7 cellular contexts compared by ENCODE assay signal in genomic region chr1:89844236-89844807, GRCh38. TPM values are rescaled to one million over a fixed set of nuclear protein-coding genes. Genes with fewer than 3 reads are reported as not detected.
DNase-seq lines count a peak whose midpoint lies in the region; ATAC-seq and TF ChIP-seq lines count a peak whose summit lies in the region.

No MANE protein-coding gene starts in this region.

- peak overlapping the region; percentile 96 for H2BK5ac ChIP-seq in IMR-90 (ENCODE audit: low read depth, low read length, poor library complexity, severe bottlenecking)

- H2BK120ac ChIP-seq in IMR-90 (ENCODE audit: low read depth, low read length) = peak overlapping the region; percentile 88

- 43% methylated on average over 2 of the region's 7 CpGs; no CpG with 5 or more reads in 1 of the 2 experiments for WGBS in IMR-90 (ENCODE audit: extremely low coverage in 2 of 2, insufficient read length in 1 of 2), 2 experiments

- H2BK15ac ChIP-seq in IMR-90 (ENCODE audit: low read depth, low read length) = peak overlapping the region; percentile 94

- peak overlapping the region; percentile 87 for H3K18ac ChIP-seq in IMR-90 (ENCODE audit: low read depth, low read length)

- H3K27ac ChIP-seq in IMR-90 (ENCODE audit: insufficient read depth, low read length) = peak overlapping the region; percentile 92

- H2AK5ac ChIP-seq in IMR-90 (ENCODE audit: low read depth, low read length) = peak overlapping the region; percentile 93

- H3K9me3 ChIP-seq in IMR-90 (ENCODE audit: control insufficient read depth, insufficient read depth, low read length) = no peaks in the 10 kb centered on the region

- peak overlapping the region; percentile 83 for H3K4me2 ChIP-seq in IMR-90 (ENCODE audit: low read depth, low read length)

- H2AK9ac ChIP-seq in IMR-90 (replicated peaks; ENCODE audit: low read depth, low read length, poor library complexity) = peak overlapping the region; percentile 88

- peaks cover 18% of the 10 kb centered on the region for H3K36me3 Mint-ChIP-seq in activated T-helper 1 cell treated with anti-CD3 and anti-CD28 coated beads, Interleukin-12 subunit alpha, Interleukin-12 subunit beta, Interleukin-2, Interleukin-4 antibody, amounts not matched to agents 30 ng/mL and 10 ng/mL and 1 ng/mL, durations not matched to agents 14 hours and 24 hours and 36 hours (ENCODE audit: low read depth)
- H3K36me3 Mint-ChIP-seq in immature natural killer cell = peaks cover 0 to 4% (median 0%) of the 10 kb centered on the region in 3 donors

- H3K79me1 ChIP-seq in IMR-90 (ENCODE audit: low read depth in 1 of 2, low read length in 2 of 2) = peaks cover 23 to 37% of the 10 kb centered on the region in 2 experiments; a peak in 3 of 4 replicates

- dilution Hi-C loops in IMR-90 (cut with HindIII; ENCODE audit: low sequenced_read_pairs, unreplicated experiment) = no loop called here

- TF ChIP-seq RAD21 in IMR-90 (IDR thresholded peaks at IDR 0.05; ENCODE audit: low read length) = no peak

- no peak; the same call in 1 of the 2 replicates for ATAC-seq in IMR-90 (ENCODE audit: low read depth)
- ATAC-seq in HG02678 (IDR thresholded peaks at IDR 0.05; ENCODE audit: unreplicated experiment) = no peak

- H3K27ac Mint-ChIP-seq in activated T-helper 1 cell treated with anti-CD3 and anti-CD28 coated beads, Interleukin-12 subunit alpha, Interleukin-12 subunit beta, Interleukin-2, Interleukin-4 antibody, amounts not matched to agents 30 ng/mL and 10 ng/mL and 1 ng/mL, durations not matched to agents 14 hours and 24 hours and 36 hours = peak overlapping the region; percentile 89
- H3K27ac Mint-ChIP-seq in immature natural killer cell = peak overlapping the region; percentile 71 to 96 (median 90)

- no peaks in the 10 kb centered on the region for H3K36me3 ChIP-seq in IMR-90 (ENCODE audit: control insufficient read depth, insufficient read depth, low read length)

- H3K14ac ChIP-seq in IMR-90 (replicated peaks; ENCODE audit: low read depth, low read length) = peak overlapping the region; percentile 95

- H3K4me3 ChIP-seq in IMR-90 (ENCODE audit: insufficient read depth, low read depth, low read length) = peak overlapping the region; percentile 93

- in situ Hi-C loops in IMR-90 (cut with MboI; ENCODE audit: low sequenced_read_pairs) = no loop called here

- peak overlapping the region; percentile 38; the same call in 1 of the 2 replicates for H2BK20ac ChIP-seq in IMR-90 (ENCODE audit: low read depth, low read length)

- no peaks in the 10 kb centered on the region for H3K27me3 Mint-ChIP-seq in activated T-helper 1 cell treated with anti-CD3 and anti-CD28 coated beads, Interleukin-12 subunit alpha, Interleukin-12 subunit beta, Interleukin-2, Interleukin-4 antibody, amounts not matched to agents 30 ng/mL and 10 ng/mL and 1 ng/mL, durations not matched to agents 14 hours and 24 hours and 36 hours (ENCODE audit: insufficient read depth)
- H3K27me3 Mint-ChIP-seq in immature natural killer cell (ENCODE audit: low read depth in 3 of 3) = peaks cover 0 to 3% (median 0%) of the 10 kb centered on the region in 3 donors

- intact Hi-C loops in IMR-90 (cut with micrococcal nuclease) = no loop called here
- intact Hi-C loops in activated T-helper 1 cell treated with anti-CD3 and anti-CD28 coated beads, Interleukin-12 subunit alpha, Interleukin-12 subunit beta, Interleukin-2, Interleukin-4 antibody, amounts not matched to agents 30 ng/mL and 10 ng/mL and 1 ng/mL, durations not matched to agents 14 hours and 24 hours and 36 hours (cut with micrococcal nuclease) = loop anchor here (1.0 to 5.0 kb wide), 4 partner anchors 40 to 232 kb away; no protein-coding TSS in a partner anchor

- peak overlapping the region; percentile 96 for H3K9ac ChIP-seq in IMR-90 (ENCODE audit: low read depth, low read length)

- POLR2A ChIA-PET in IMR-90 (lab: Charles Lee; ENCODE audit: unreplicated experiment) = interaction anchor here (0.6 kb wide), 1 partner anchor 15 kb away, joined by 3 read pairs; no protein-coding TSS in a partner anchor

- H3K4ac ChIP-seq in IMR-90 (ENCODE audit: low read depth, low read length) = peak overlapping the region; percentile 95

- H3K4me1 ChIP-seq in IMR-90 (ENCODE audit: control insufficient read depth, insufficient read depth, low read length) = peaks cover 6% of the 10 kb centered on the region

- peak overlapping the region; percentile 83 to 91 for H4K8ac ChIP-seq in IMR-90 (ENCODE audit: low read depth in 2 of 2, low read length in 2 of 2)

- no peaks in the 10 kb centered on the region for H3K9me3 Mint-ChIP-seq in activated T-helper 1 cell treated with anti-CD3 and anti-CD28 coated beads, Interleukin-12 subunit alpha, Interleukin-12 subunit beta, Interleukin-2, Interleukin-4 antibody, amounts not matched to agents 30 ng/mL and 10 ng/mL and 1 ng/mL, durations not matched to agents 14 hours and 24 hours and 36 hours
- no peaks in the 10 kb centered on the region for H3K9me3 Mint-ChIP-seq in immature natural killer cell

- peak overlapping the region; percentile 86; the same call in 1 of the 2 replicates for H3K56ac ChIP-seq in IMR-90 (ENCODE audit: extremely low read depth, insufficient read depth, low read length)

- BruUV-seq in IMR-90 (replicated peaks; lab: Mats Ljungman, UMichigan) = no TSS peak

- H2AFZ ChIP-seq in IMR-90 (replicated peaks; ENCODE audit: low read length, poor library complexity) = peak overlapping the region; percentile 96

- H3K27me3 ChIP-seq in IMR-90 (ENCODE audit: control insufficient read depth, insufficient read depth, low read length) = no peaks in the 10 kb centered on the region

- H4K5ac ChIP-seq in IMR-90 (ENCODE audit: low read depth, low read length) = peak overlapping the region; percentile 66

- CTCF ChIA-PET in IMR-90 (lab: Yijun Ruan, JAX) = interaction anchor here (1.0 to 2.0 kb wide), 5 partner anchors 8 to 146 kb away, joined by 3 to 9 read pairs (median 6); no protein-coding TSS in a partner anchor

- TF ChIP-seq CTCF in IMR-90 (conservative IDR thresholded peaks at IDR 0.05; ENCODE audit: low read depth, low read length) = no peak

- H3K4me3 Mint-ChIP-seq in activated T-helper 1 cell treated with anti-CD3 and anti-CD28 coated beads, Interleukin-12 subunit alpha, Interleukin-12 subunit beta, Interleukin-2, Interleukin-4 antibody, amounts not matched to agents 30 ng/mL and 10 ng/mL and 1 ng/mL, durations not matched to agents 14 hours and 24 hours and 36 hours = peak overlapping the region; percentile 93
- H3K4me3 Mint-ChIP-seq in immature natural killer cell = peak overlapping the region; percentile 94 to 98 (median 96)

- peaks cover 82% of the 10 kb centered on the region for H3K4me1 Mint-ChIP-seq in activated T-helper 1 cell treated with anti-CD3 and anti-CD28 coated beads, Interleukin-12 subunit alpha, Interleukin-12 subunit beta, Interleukin-2, Interleukin-4 antibody, amounts not matched to agents 30 ng/mL and 10 ng/mL and 1 ng/mL, durations not matched to agents 14 hours and 24 hours and 36 hours (ENCODE audit: low read depth)
- H3K4me1 Mint-ChIP-seq in immature natural killer cell = peaks cover 43 to 64% of the 10 kb centered on the region in 2 donors

- peak overlapping the region; percentile 94 for H3K23ac ChIP-seq in IMR-90 (ENCODE audit: low read depth, low read length)

- no peaks in the 10 kb centered on the region for H4K20me1 ChIP-seq in IMR-90 (ENCODE audit: insufficient read depth, low read length)

- DNase-seq in IMR-90 (peak; percentile 55), immature natural killer cell (no peak), iPS-NIHi11 (ENCODE audit: low spot score) (no peak), putamen (ENCODE audit: low spot score) (no peak)
- no peak for DNase-seq in activated T-helper 1 cell treated with anti-CD3 and anti-CD28 coated beads, Interleukin-12 subunit alpha, Interleukin-12 subunit beta, Interleukin-2, Interleukin-4 antibody, amounts not matched to agents 30 ng/mL and 10 ng/mL and 1 ng/mL, durations not matched to agents 14 hours and 24 hours and 36 hours (ENCODE audit: low spot score)
- DNase-seq in stimulated activated CD8-positive, alpha-beta memory T cell treated with anti-CD3 and anti-CD28 coated beads, Interleukin-12 subunit alpha, Interleukin-12 subunit beta, amount 100 ng/mL, for 4 hours (ENCODE audit: low read depth) = peak; percentile 17

- H3K9me1 ChIP-seq in IMR-90 (ENCODE audit: insufficient read depth, low read length) = 0 out of 2 replicates have a peak, but pooled peaks cover 2% of the 10 kb centered on the region

- TF ChIP-seq POLR2A in IMR-90 (IDR thresholded peaks at IDR 0.05; ENCODE audit: low read depth, low read length) = no peak

- peak overlapping the region; percentile 90 for H4K91ac ChIP-seq in IMR-90 (ENCODE audit: insufficient read depth, low read depth, low read length)

TF ChIP-seq in IMR-90, 13 proteins besides CTCF, POLR2A, EP300 and RAD21:
- TF ChIP-seq NFE2L2 (IDR thresholded peaks at IDR 0.05; ENCODE audit: low read depth, low read length) (no peak), RCOR1 (IDR thresholded peaks at IDR 0.05; ENCODE audit: insufficient replicate concordance, low read length) (no peak), BHLHE40 (IDR thresholded peaks at IDR 0.05; ENCODE audit: low read depth, low read length) (peak; percentile 13; the same call in 1 of the 2 replicates), CHD1 (IDR thresholded peaks at IDR 0.05; ENCODE audit: low read depth, low read length) (no peak), SMC3 (IDR thresholded peaks at IDR 0.05; ENCODE audit: low read depth, low read length) (no peak), FOS (IDR thresholded peaks at IDR 0.05; ENCODE audit: low read depth, low read length) (0 out of 2 replicates have a peak, but pooled peaks have one; percentile 12)

RNA-seq across cellular contexts. Expression of gene LRRC8D, which starts 23.5 kb away (rescaled TPM):
- total RNA-seq in IMR-90 (2012; rRNA removed) = 34.7 and 35.3 TPM in 2 replicates
- polyA plus RNA-seq in IMR-90 (2012; rRNA removed) = 30.7 and 34.1 TPM in 2 replicates
- polyA plus RNA-seq in IMR-90 (2012; cell fraction: cytosol; rRNA removed) = 29.8 and 40.6 TPM in 2 replicates
- polyA plus RNA-seq in IMR-90 (2012; cell fraction: nucleus; rRNA removed; ENCODE audit: low replicate concordance) = 12.1 and 17.4 TPM in 2 replicates
- total RNA-seq in activated T-helper 1 cell treated with anti-CD3 and anti-CD28 coated beads, Interleukin-12 subunit alpha, Interleukin-12 subunit beta, Interleukin-2, Interleukin-4 antibody, amounts not matched to agents 30 ng/mL and 10 ng/mL and 1 ng/mL, durations not matched to agents 14 hours and 24 hours and 36 hours = 43.3 and 45.0 TPM in 2 replicates
- 10 to 100 TPM; 24.7 to 40.1 (median 32.0) TPM for polyA plus RNA-seq in immature natural killer cell

Comparison
In these comparisons a context has a peak if more than half of its experiments do, and no peak if none do; other contexts are left out.
1. DNase-seq: peak in IMR-90 (single experiment) and stimulated activated CD8-positive, alpha-beta memory T cell treated with anti-CD3 and anti-CD28 coated beads, Interleukin-12 subunit alpha, Interleukin-12 subunit beta, amount 100 ng/mL, for 4 hours (single experiment); none in activated T-helper 1 cell treated with anti-CD3 and anti-CD28 coated beads, Interleukin-12 subunit alpha, Interleukin-12 subunit beta, Interleukin-2, Interleukin-4 antibody, amounts not matched to agents 30 ng/mL and 10 ng/mL and 1 ng/mL, durations not matched to agents 14 hours and 24 hours and 36 hours (single experiment), immature natural killer cell (0 of 3), iPS-NIHi11 (single experiment) and putamen (single experiment).